10 cellular contexts compared by ENCODE assay signal in genomic region chr16:30997887-30998711, GRCh38. TPM values are rescaled to one million over a fixed set of nuclear protein-coding genes. Genes with fewer than 3 reads are reported as not detected.
DNase-seq lines count a peak whose midpoint lies in the region; ATAC-seq, FAIRE-seq and TF ChIP-seq lines count a peak whose summit lies in the region.
"Had no signal": no experiment of that assay in that cellular context is flagged by ENCODE, and none has a peak within 500 bp of the region (broad histone marks: within the 10 kb centered on the region; RNA-seq: fewer than 3 reads in every experiment).

No MANE protein-coding gene starts in this region.

- peak overlapping the region; percentile 85 for H3K4me3 Mint-ChIP-seq in activated CD4-positive, alpha-beta T cell treated with anti-CD3 and anti-CD28 coated beads, Interleukin-2, amount 10 ng/mL, durations not matched to agents 24 days and 14 days
- H3K4me3 Mint-ChIP-seq in immature natural killer cell = peak overlapping the region; percentile 58 to 75 (median 69)

- no peaks in the 10 kb centered on the region for H3K36me3 Mint-ChIP-seq in activated CD4-positive, alpha-beta T cell treated with anti-CD3 and anti-CD28 coated beads, Interleukin-2, amount 10 ng/mL, durations not matched to agents 24 days and 14 days (ENCODE audit: low read depth)
- H3K36me3 Mint-ChIP-seq in immature natural killer cell = no peaks in the 10 kb centered on the region

- no peaks in the 10 kb centered on the region for H3K9me3 ChIP-seq in tibial nerve

- H3K27me3 Mint-ChIP-seq in activated CD4-positive, alpha-beta T cell treated with anti-CD3 and anti-CD28 coated beads, Interleukin-2, amount 10 ng/mL, durations not matched to agents 24 days and 14 days = peaks cover 1% of the 10 kb centered on the region
- H3K27me3 Mint-ChIP-seq in immature natural killer cell (ENCODE audit: low read depth in 3 of 3) = peaks cover 4 to 8% (median 6%) of the 10 kb centered on the region in 3 donors

- FAIRE-seq in GM12891 (lab: Jason Lieb, UNC) = no peak

- no peaks in the 10 kb centered on the region for H3K27me3 ChIP-seq in tibial nerve

- no peaks in the 10 kb centered on the region for H3K36me3 ChIP-seq in tibial nerve

- no peak for DNase-seq in activated CD4-positive, alpha-beta T cell treated with anti-CD3 and anti-CD28 coated beads, Interleukin-2, amount 10 ng/mL, durations not matched to agents 24 days and 14 days
- DNase-seq in activated CD4-positive, alpha-beta T cell treated with anti-CD3 and anti-CD28 coated beads, Interleukin-2, amount 50 U/mL, for 1 hour = no peak
- no peak for DNase-seq in immature natural killer cell
- DNase-seq in tibial nerve (ENCODE audit: low spot score in 2 of 2) = no peak
- DNase-seq in GM12891 (ENCODE audit: insufficient read length, low spot score) = no peak

- peak overlapping the region in 1 of 4 donors; percentile 63 for H3K4me3 ChIP-seq in tibial nerve

- no peaks in the 10 kb centered on the region for H3K9me3 Mint-ChIP-seq in activated CD4-positive, alpha-beta T cell treated with anti-CD3 and anti-CD28 coated beads, Interleukin-2, amount 10 ng/mL, durations not matched to agents 24 days and 14 days
- no peaks in the 10 kb centered on the region for H3K9me3 Mint-ChIP-seq in immature natural killer cell

- H3K4me1 ChIP-seq in tibial nerve = peaks cover 0 to 27% (median 7%) of the 10 kb centered on the region in 4 donors

- ATAC-seq in GM21515 (IDR thresholded peaks at IDR 0.05; ENCODE audit: unreplicated experiment) (no peak), GM21737 (IDR thresholded peaks at IDR 0.05; ENCODE audit: unreplicated experiment) (no peak)

- no peak for TF ChIP-seq CTCF in tibial nerve (IDR thresholded peaks at IDR 0.05)

- TF ChIP-seq POLR2A in tibial nerve (IDR thresholded peaks at IDR 0.05) (no peak), GM12891 (IDR thresholded peaks at IDR 0.05; ENCODE audit: low read depth, low read length) (no peak)

- no peak for TF ChIP-seq EP300 in tibial nerve (IDR thresholded peaks at IDR 0.05)

- H3K27ac ChIP-seq in angular gyrus (ENCODE audit: low read depth, low read length) = peak overlapping the region; percentile 9
- H3K27ac ChIP-seq in tibial nerve = peak overlapping the region in 3 of 4 donors; percentile 37 to 89 (median 75)
- H3K27ac ChIP-seq: C4-2B, SK-N-MC had no signal

- H3K4me1 Mint-ChIP-seq in activated CD4-positive, alpha-beta T cell treated with anti-CD3 and anti-CD28 coated beads, Interleukin-2, amount 10 ng/mL, durations not matched to agents 24 days and 14 days = peaks cover 6% of the 10 kb centered on the region
- H3K4me1 Mint-ChIP-seq in immature natural killer cell = peaks cover 0 to 7% of the 10 kb centered on the region in 2 donors

- intact Hi-C loops in activated CD4-positive, alpha-beta T cell treated with anti-CD3 and anti-CD28 coated beads, Interleukin-2, amount 10 ng/mL, durations not matched to agents 24 days and 14 days (cut with micrococcal nuclease) = loop anchor here (1.0 to 5.0 kb wide), 3 partner anchors 36 to 144 kb away; partner anchors contain the start of genes ZNF646 and ZNF668

- H3K27ac Mint-ChIP-seq in activated CD4-positive, alpha-beta T cell treated with anti-CD3 and anti-CD28 coated beads, Interleukin-2, amount 10 ng/mL, durations not matched to agents 24 days and 14 days = no peak overlapping the region
- no peak overlapping the region for H3K27ac Mint-ChIP-seq in immature natural killer cell

- WGBS in tibial nerve, 2 donors = 58 to 65% methylated on average over 18 of the region's 18 CpGs

TF ChIP-seq in GM12891, 5 proteins besides CTCF, POLR2A, EP300 and RAD21:
- TF ChIP-seq POLR2AphosphoS5 (IDR thresholded peaks at IDR 0.05; ENCODE audit: low read depth, low read length) (no peak), PAX5 (IDR thresholded peaks at IDR 0.05; ENCODE audit: insufficient read depth, low read length, severe bottlenecking) (no peak), POU2F2 (IDR thresholded peaks at IDR 0.05; ENCODE audit: low read depth, low read length) (no peak), TAF1 (IDR thresholded peaks at IDR 0.05; ENCODE audit: low read depth, low read length) (no peak), SPI1 (IDR thresholded peaks at IDR 0.05; ENCODE audit: low read depth, low read length) (no peak)

RNA-seq across cellular contexts. Expression of gene STX1B, which starts 12.3 kb away (rescaled TPM):
- total RNA-seq in activated CD4-positive, alpha-beta T cell treated with anti-CD3 and anti-CD28 coated beads, Interleukin-2, amount 10 ng/mL, durations not matched to agents 24 days and 14 days = 0.75 and 0.78 TPM in 2 replicates
- polyA plus RNA-seq in immature natural killer cell = not detected
- 1 to 10 TPM in 3 of 4 donors, under 1 TPM in 1; 0.84 to 6.1 (median 1.3) TPM for total RNA-seq in tibial nerve
- 0.76 TPM for polyA plus RNA-seq in GM12891 (2012; ENCODE audit: low read depth, missing spikeins)

RNA-seq across cellular contexts. Expression of gene HSD3B7, which starts 13.1 kb away (rescaled TPM):
- 2.9 and 3.2 TPM in 2 replicates for total RNA-seq in activated CD4-positive, alpha-beta T cell treated with anti-CD3 and anti-CD28 coated beads, Interleukin-2, amount 10 ng/mL, durations not matched to agents 24 days and 14 days
- not detected for polyA plus RNA-seq in immature natural killer cell
- total RNA-seq in tibial nerve = 10 to 100 TPM; 14.9 to 42.9 (median 22.5) TPM
- 0.27 TPM for polyA plus RNA-seq in GM12891 (2012; ENCODE audit: low read depth, missing spikeins)

RNA-seq across cellular contexts. Expression of gene STX4, which starts 35.3 kb away (rescaled TPM):
- 49.1 and 54.8 TPM in 2 replicates for total RNA-seq in activated CD4-positive, alpha-beta T cell treated with anti-CD3 and anti-CD28 coated beads, Interleukin-2, amount 10 ng/mL, durations not matched to agents 24 days and 14 days
- polyA plus RNA-seq in immature natural killer cell = 10 to 100 TPM; 31.3 to 46.4 (median 33.3) TPM
- 10 to 100 TPM; 50.7 to 69.3 (median 63.9) TPM for total RNA-seq in tibial nerve
- 33.7 TPM for polyA plus RNA-seq in GM12891 (2012; ENCODE audit: low read depth, missing spikeins)

RNA-seq across cellular contexts. Expression of gene SETD1A, which starts 40.5 kb away (rescaled TPM):
- 30.7 and 31.5 TPM in 2 replicates for total RNA-seq in activated CD4-positive, alpha-beta T cell treated with anti-CD3 and anti-CD28 coated beads, Interleukin-2, amount 10 ng/mL, durations not matched to agents 24 days and 14 days
- polyA plus RNA-seq in immature natural killer cell = 1 to 10 TPM in 2 of 3 donors, not detected in 1; 1.8 to 2.4 TPM
- total RNA-seq in tibial nerve = 10 to 100 TPM in 2 of 4 donors, 1 to 10 TPM in 2; 7.9 to 17.1 (median 10.7) TPM
- polyA plus RNA-seq in GM12891 (2012; ENCODE audit: low read depth, missing spikeins) = 10.9 TPM

RNA-seq across cellular contexts. Expression of gene ORAI3, which starts 49.2 kb away (rescaled TPM):
- total RNA-seq in activated CD4-positive, alpha-beta T cell treated with anti-CD3 and anti-CD28 coated beads, Interleukin-2, amount 10 ng/mL, durations not matched to agents 24 days and 14 days = 11.8 and 12.7 TPM in 2 replicates
- polyA plus RNA-seq in immature natural killer cell = 10 to 100 TPM; 31.4 to 50.0 (median 40.3) TPM
- total RNA-seq in tibial nerve = 10 to 100 TPM; 50.7 to 58.4 (median 52.9) TPM
- polyA plus RNA-seq in GM12891 (2012; ENCODE audit: low read depth, missing spikeins) = 18.0 TPM
